Comparison of ENCODE assay signal across 16 cellular contexts in the genomic region with DNA sequence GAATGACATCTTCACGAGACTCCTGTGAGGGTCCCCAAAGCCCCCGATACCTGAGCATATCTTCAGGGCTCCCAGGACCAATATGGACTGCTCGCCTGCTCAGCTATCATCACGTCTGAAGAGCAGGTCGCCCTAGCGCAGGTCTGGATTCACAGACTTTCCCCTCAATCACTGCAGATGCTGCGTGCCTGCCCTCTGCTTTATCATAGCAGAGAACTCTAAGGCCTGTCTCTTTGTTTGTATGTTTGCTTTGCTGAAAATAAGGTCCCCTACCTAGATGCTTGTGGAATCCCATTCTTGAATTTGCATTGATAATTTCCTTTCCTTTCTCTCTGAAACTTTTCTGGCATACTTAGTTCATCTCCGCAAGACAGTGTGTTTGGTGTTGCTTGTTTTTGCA.
A peak's percentile ranks its signal among the peaks of the same experiment; 100 is the strongest.
DNase-seq lines count a peak whose midpoint lies in the region; ATAC-seq and TF ChIP-seq lines count a peak whose summit lies in the region.
"Had no signal": no experiment of that assay in that cellular context is flagged by ENCODE, and none has a peak within 500 bp of the region (broad histone marks: within the 10 kb centered on the region; RNA-seq: fewer than 3 reads in every experiment).

No MANE protein-coding gene starts in this region.

- H3K9ac ChIP-seq in HUES48 (ENCODE audit: low read depth, low read length) (no peak overlapping the region), iPS-20b (ENCODE audit: low read depth, low read length) (no peak overlapping the region)
- H3K9ac ChIP-seq: GM23248 had no signal

- H3K4me3 ChIP-seq in HUES48 (ENCODE audit: low read depth, low read length), result no peak overlapping the region
- peak overlapping the region; percentile 2; the same call in 1 of the 2 replicates for H3K4me3 ChIP-seq in iPS-20b (ENCODE audit: low read length)
- H3K4me3 ChIP-seq: GM23248 had no signal

- H3K27ac Mint-ChIP-seq in WTC11 (peak overlapping the region; percentile 52), type B pancreatic cell (peak overlapping the region; percentile 21)
- H3K27ac Mint-ChIP-seq: CD4-positive, CD25-positive, alpha-beta regulatory T cell; CD8-positive, alpha-beta memory T cell had no signal

- no peaks in the 10 kb centered on the region for H3K9me3 ChIP-seq in HUES48 (ENCODE audit: control insufficient read depth, insufficient read depth, low read length)
- no peaks in the 10 kb centered on the region for H3K9me3 ChIP-seq in iPS-20b (ENCODE audit: insufficient read depth, low read depth, low read length)
- H3K9me3 ChIP-seq: BE2C had no signal

- DNase-seq in WTC11 (ENCODE audit: low spot score) (no peak), type B pancreatic cell (ENCODE audit: extremely low spot score, unreplicated experiment) (no peak), UCSD-AML1 (lab: John Stamatoyannopoulos, UW; ENCODE audit: unreplicated experiment) (no peak), NCI-H1105 treated with DMSO at 0.1 percent for 48 hours (lab: John Stamatoyannopoulos, UW) (no peak)
- no peak for DNase-seq in stimulated activated CD4-positive, alpha-beta T cell treated with anti-CD3 and anti-CD28 coated beads, Interleukin-15, amount 100 ng/mL, for 24 hours
- DNase-seq: ACHN; BE2C; C1 segment of cervical spinal cord; CD4-positive, CD25-positive, alpha-beta regulatory T cell; CD8-positive, alpha-beta memory T cell; COR-L47; DMS79; GDM1; GM23248 had no signal

- H3K36me3 ChIP-seq in HUES48 (ENCODE audit: control insufficient read depth, insufficient read depth, low read length) (no peaks in the 10 kb centered on the region), iPS-20b (ENCODE audit: insufficient read depth, low read depth, low read length) (no peaks in the 10 kb centered on the region)
- H3K36me3 ChIP-seq: BE2C had no signal

- POLR2A ChIA-PET in WTC11 (lab: Charles Lee), result interaction anchor here (0.5 kb wide), 1 partner anchor 159 kb away, joined by 5 read pairs; no protein-coding TSS in a partner anchor

- H3K4me1 Mint-ChIP-seq in WTC11, result peaks cover 22% of the 10 kb centered on the region
- H3K4me1 Mint-ChIP-seq in type B pancreatic cell (ENCODE audit: unreplicated experiment), result no peaks in the 10 kb centered on the region
- H3K4me1 Mint-ChIP-seq: CD4-positive, CD25-positive, alpha-beta regulatory T cell; CD8-positive, alpha-beta memory T cell had no signal

- H3K27ac ChIP-seq in HUES48 (ENCODE audit: low read depth, low read length) (peak overlapping the region; percentile 23), iPS-20b (ENCODE audit: low read length) (no peak overlapping the region)
- H3K27ac ChIP-seq: GM23248 had no signal

- ATAC-seq in WTC11, result peak; percentile 66

- no peaks in the 10 kb centered on the region for H3K36me3 Mint-ChIP-seq in WTC11
- H3K36me3 Mint-ChIP-seq in type B pancreatic cell, result no peaks in the 10 kb centered on the region
- H3K36me3 Mint-ChIP-seq: CD4-positive, CD25-positive, alpha-beta regulatory T cell; CD8-positive, alpha-beta memory T cell had no signal

- peaks cover 23% of the 10 kb centered on the region for H3K4me1 ChIP-seq in HUES48 (ENCODE audit: control insufficient read depth, insufficient read depth, low read length)
- H3K4me1 ChIP-seq in iPS-20b (ENCODE audit: insufficient read depth, low read length), result peaks cover 9% of the 10 kb centered on the region; the same call in 1 of the 2 replicates
- H3K4me1 ChIP-seq: BE2C had no signal

- H3K9me3 Mint-ChIP-seq in WTC11 (no peaks in the 10 kb centered on the region), type B pancreatic cell (no peaks in the 10 kb centered on the region)
- H3K9me3 Mint-ChIP-seq: CD4-positive, CD25-positive, alpha-beta regulatory T cell; CD8-positive, alpha-beta memory T cell had no signal

- CTCF ChIA-PET in WTC11 (lab: Charles Lee), result interaction anchor here (0.7 to 2.1 kb wide), 3 partner anchors 9 to 270 kb away, joined by 3 to 13 read pairs (median 3); no protein-coding TSS in a partner anchor

- H3K4me3 Mint-ChIP-seq in WTC11, result no peak overlapping the region
- no peak overlapping the region for H3K4me3 Mint-ChIP-seq in type B pancreatic cell
- H3K4me3 Mint-ChIP-seq: CD4-positive, CD25-positive, alpha-beta regulatory T cell; CD8-positive, alpha-beta memory T cell had no signal

- H3K27me3 ChIP-seq in HUES48 (ENCODE audit: control insufficient read depth, insufficient read depth, low read length) (no peaks in the 10 kb centered on the region), iPS-20b (ENCODE audit: insufficient read depth, low read length) (no peaks in the 10 kb centered on the region)

- TF ChIP-seq CTCF in WTC11 (IDR thresholded peaks at IDR 0.05), result no peak
- no peak for TF ChIP-seq CTCF in type B pancreatic cell (conservative IDR thresholded peaks at IDR 0.05)

- H3K27me3 Mint-ChIP-seq in WTC11 (ENCODE audit: low read depth), result peaks cover 6% of the 10 kb centered on the region; the same call in 1 of the 2 replicates
- H3K27me3 Mint-ChIP-seq in type B pancreatic cell, result peaks cover 3% of the 10 kb centered on the region

TF ChIP-seq in WTC11, 78 proteins besides CTCF, POLR2A, EP300 and RAD21:
- TF ChIP-seq NR1H2 (CRISPR knock-in tag; IDR thresholded peaks at IDR 0.05) (no peak), ZNF219 (CRISPR knock-in tag; IDR thresholded peaks at IDR 0.05; ENCODE audit: borderline replicate concordance) (no peak), NFE2L1 (CRISPR knock-in tag; IDR thresholded peaks at IDR 0.05) (no peak), ZNF263 (CRISPR knock-in tag; IDR thresholded peaks at IDR 0.05; ENCODE audit: low read depth) (no peak), GABPB1 (CRISPR knock-in tag; IDR thresholded peaks at IDR 0.05) (no peak), ZNF671 (CRISPR knock-in tag; IDR thresholded peaks at IDR 0.05) (no peak), TEAD4 (CRISPR knock-in tag; IDR thresholded peaks at IDR 0.05) (no peak), PRRX2 (CRISPR knock-in tag; IDR thresholded peaks at IDR 0.05) (no peak)
- TF ChIP-seq, protein P1, sequence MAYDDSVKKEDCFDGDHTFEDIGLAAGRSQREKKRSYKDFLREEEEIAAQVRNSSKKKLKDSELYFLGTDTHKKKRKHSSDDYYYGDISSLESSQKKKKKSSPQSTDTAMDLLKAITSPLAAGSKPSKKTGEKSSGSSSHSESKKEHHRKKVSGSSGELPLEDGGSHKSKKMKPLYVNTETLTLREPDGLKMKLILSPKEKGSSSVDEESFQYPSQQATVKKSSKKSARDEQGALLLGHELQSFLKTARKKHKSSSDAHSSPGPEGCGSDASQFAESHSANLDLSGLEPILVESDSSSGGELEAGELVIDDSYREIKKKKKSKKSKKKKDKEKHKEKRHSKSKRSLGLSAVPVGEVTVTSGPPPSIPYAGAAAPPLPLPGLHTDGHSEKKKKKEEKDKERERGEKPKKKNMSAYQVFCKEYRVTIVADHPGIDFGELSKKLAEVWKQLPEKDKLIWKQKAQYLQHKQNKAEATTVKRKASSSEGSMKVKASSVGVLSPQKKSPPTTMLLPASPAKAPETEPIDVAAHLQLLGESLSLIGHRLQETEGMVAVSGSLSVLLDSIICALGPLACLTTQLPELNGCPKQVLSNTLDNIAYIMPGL (CRISPR knock-in tag; IDR thresholded peaks at IDR 0.05), result no peak
